2 cellular contexts compared by ENCODE assay signal in the genomic region with DNA sequence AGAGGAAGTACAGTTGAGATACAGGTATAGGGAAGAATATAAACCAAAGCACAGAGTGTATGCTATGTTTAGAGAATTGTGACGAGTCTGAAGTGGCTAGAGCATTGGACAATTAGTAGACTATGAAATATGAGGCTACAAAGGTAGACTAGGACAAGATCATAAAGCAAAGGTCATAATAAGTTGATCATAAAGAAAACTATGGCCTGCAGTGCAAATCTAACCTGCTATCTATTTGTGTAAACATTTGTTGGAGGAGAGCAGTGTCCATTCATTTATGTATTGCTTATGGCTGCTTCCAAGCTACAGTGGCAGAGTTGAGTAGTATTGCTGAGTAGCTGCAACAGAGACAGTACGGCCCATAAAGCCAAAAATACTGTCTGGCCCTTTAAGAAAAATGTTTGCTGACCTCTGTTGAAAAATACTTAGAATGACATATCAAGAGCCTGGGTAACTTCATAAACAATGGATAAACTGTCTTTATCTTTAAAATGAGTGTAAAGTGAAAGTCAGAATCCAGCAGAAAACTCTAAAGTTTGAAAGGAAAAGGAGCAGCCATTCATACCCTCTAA.
TF ChIP-seq lines count a peak whose summit lies in the region.

No MANE protein-coding gene starts in this region.

TF ChIP-seq in SK-N-SH treated with all-trans-retinoic acid at 6 μM for 48 hours, 23 proteins besides CTCF, POLR2A, EP300 and RAD21 (continued from another document):
- TF ChIP-seq, protein P1, sequence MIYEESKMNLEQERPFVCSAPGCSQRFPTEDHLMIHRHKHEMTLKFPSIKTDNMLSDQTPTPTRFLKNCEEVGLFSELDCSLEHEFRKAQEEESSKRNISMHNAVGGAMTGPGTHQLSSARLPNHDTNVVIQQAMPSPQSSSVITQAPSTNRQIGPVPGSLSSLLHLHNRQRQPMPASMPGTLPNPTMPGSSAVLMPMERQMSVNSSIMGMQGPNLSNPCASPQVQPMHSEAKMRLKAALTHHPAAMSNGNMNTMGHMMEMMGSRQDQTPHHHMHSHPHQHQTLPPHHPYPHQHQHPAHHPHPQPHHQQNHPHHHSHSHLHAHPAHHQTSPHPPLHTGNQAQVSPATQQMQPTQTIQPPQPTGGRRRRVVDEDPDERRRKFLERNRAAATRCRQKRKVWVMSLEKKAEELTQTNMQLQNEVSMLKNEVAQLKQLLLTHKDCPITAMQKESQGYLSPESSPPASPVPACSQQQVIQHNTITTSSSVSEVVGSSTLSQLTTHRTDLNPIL (CRISPR knock-in tag; IDR thresholded peaks at IDR 0.05; ENCODE audit: low read depth), result no peak
- TF ChIP-seq, protein P2, sequence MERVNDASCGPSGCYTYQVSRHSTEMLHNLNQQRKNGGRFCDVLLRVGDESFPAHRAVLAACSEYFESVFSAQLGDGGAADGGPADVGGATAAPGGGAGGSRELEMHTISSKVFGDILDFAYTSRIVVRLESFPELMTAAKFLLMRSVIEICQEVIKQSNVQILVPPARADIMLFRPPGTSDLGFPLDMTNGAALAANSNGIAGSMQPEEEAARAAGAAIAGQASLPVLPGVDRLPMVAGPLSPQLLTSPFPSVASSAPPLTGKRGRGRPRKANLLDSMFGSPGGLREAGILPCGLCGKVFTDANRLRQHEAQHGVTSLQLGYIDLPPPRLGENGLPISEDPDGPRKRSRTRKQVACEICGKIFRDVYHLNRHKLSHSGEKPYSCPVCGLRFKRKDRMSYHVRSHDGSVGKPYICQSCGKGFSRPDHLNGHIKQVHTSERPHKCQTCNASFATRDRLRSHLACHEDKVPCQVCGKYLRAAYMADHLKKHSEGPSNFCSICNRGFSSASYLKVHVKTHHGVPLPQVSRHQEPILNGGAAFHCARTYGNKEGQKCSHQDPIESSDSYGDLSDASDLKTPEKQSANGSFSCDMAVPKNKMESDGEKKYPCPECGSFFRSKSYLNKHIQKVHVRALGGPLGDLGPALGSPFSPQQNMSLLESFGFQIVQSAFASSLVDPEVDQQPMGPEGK (CRISPR knock-in tag; IDR thresholded peaks at IDR 0.05; ENCODE audit: borderline replicate concordance), result no peak
- no peak for TF ChIP-seq CSDC2 (CRISPR knock-in tag; IDR thresholded peaks at IDR 0.05)
- TF ChIP-seq ISL1 (CRISPR knock-in tag; IDR thresholded peaks at IDR 0.05), result no peak

TF ChIP-seq in WTC11, 78 proteins besides CTCF, POLR2A, EP300 and RAD21 (continued from another document):
- TF ChIP-seq ZBTB21 (CRISPR knock-in tag; IDR thresholded peaks at IDR 0.05; ENCODE audit: borderline replicate concordance) (no peak), NFATC4 (CRISPR knock-in tag; IDR thresholded peaks at IDR 0.05) (no peak), CREB1 (CRISPR knock-in tag; IDR thresholded peaks at IDR 0.05) (no peak)
- TF ChIP-seq, protein P3, sequence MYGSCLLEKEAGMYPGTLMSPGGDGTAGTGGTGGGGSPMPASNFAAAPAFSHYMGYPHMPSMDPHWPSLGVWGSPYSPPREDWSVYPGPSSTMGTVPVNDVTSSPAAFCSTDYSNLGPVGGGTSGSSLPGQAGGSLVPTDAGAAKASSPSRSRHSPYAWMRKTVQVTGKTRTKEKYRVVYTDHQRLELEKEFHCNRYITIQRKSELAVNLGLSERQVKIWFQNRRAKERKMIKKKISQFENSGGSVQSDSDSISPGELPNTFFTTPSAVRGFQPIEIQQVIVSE (CRISPR knock-in tag; IDR thresholded peaks at IDR 0.05; ENCODE audit: borderline replicate concordance), result no peak
